Comparison of ENCODE assay signal across 8 cellular contexts in genomic region chr12:79420146-79420618, GRCh38.
DNase-seq lines count a peak whose midpoint lies in the region; ATAC-seq and TF ChIP-seq lines count a peak whose summit lies in the region.

No MANE protein-coding gene starts in this region.

- TF ChIP-seq CTCF in WI38 (IDR thresholded peaks at IDR 0.05; ENCODE audit: low read depth, low read length) (0 out of 2 replicates have a peak, but pooled peaks have one; percentile 16), kidney epithelial cell (IDR thresholded peaks at IDR 0.05; ENCODE audit: insufficient read depth, low read length, poor library complexity, severe bottlenecking) (peak; percentile 54)

- no peaks in the 10 kb centered on the region for H3K27me3 ChIP-seq in kidney epithelial cell (ENCODE audit: control insufficient read depth, insufficient read depth, low read length)

- H3K36me3 ChIP-seq in kidney epithelial cell (ENCODE audit: control insufficient read depth, insufficient read depth, low read length): no peaks in the 10 kb centered on the region

- peaks cover 2% of the 10 kb centered on the region for H3K27me3 Mint-ChIP-seq in activated T-cell treated with anti-CD3 and anti-CD28 coated beads, Interleukin-2, amount 50 U/mL, for 72 hours (ENCODE audit: low read depth)

- H3K4me3 ChIP-seq in WI38 (ENCODE audit: low read depth, low read length) (no peak overlapping the region), kidney epithelial cell (ENCODE audit: low read depth, low read length) (no peak overlapping the region)

- no peaks in the 10 kb centered on the region for H3K9me3 Mint-ChIP-seq in activated T-cell treated with anti-CD3 and anti-CD28 coated beads, Interleukin-2, amount 50 U/mL, for 72 hours

- DNase-seq in COLO829 (ENCODE audit: low spot score) (peak; percentile 34), kidney epithelial cell (ENCODE audit: low read depth) (peak; percentile 73)
- DNase-seq in stimulated activated CD4-positive, alpha-beta T cell treated with anti-CD3 and anti-CD28 coated beads, Interleukin-1b, Interleukin-23, amount 100 ng/mL, for 48 hours: no peak
- DNase-seq in activated T-cell treated with anti-CD3 and anti-CD28 coated beads, Interleukin-2, amount 50 U/mL, for 72 hours: no peak
- DNase-seq in NK-92 treated with Interleukin-12 subunit alpha and Interleukin-12 subunit beta, amount 100 ng/mL, for 24 hours (lab: John Stamatoyannopoulos, UW): no peak

- H3K4me1 Mint-ChIP-seq in activated T-cell treated with anti-CD3 and anti-CD28 coated beads, Interleukin-2, amount 50 U/mL, for 72 hours (ENCODE audit: low read depth): no peaks in the 10 kb centered on the region

- ATAC-seq in HG02981 (IDR thresholded peaks at IDR 0.05; ENCODE audit: unreplicated experiment): peak; percentile 56
- no peak for ATAC-seq in HG02759 (IDR thresholded peaks at IDR 0.05; ENCODE audit: unreplicated experiment)
- ATAC-seq in activated T-cell treated with anti-CD3 and anti-CD28 coated beads, Interleukin-2, amount 50 U/mL, for 72 hours (replicated peaks in 1 of 2): no peak

- H3K27ac Mint-ChIP-seq in activated T-cell treated with anti-CD3 and anti-CD28 coated beads, Interleukin-2, amount 50 U/mL, for 72 hours: no peak overlapping the region

- no peaks in the 10 kb centered on the region for H3K36me3 Mint-ChIP-seq in activated T-cell treated with anti-CD3 and anti-CD28 coated beads, Interleukin-2, amount 50 U/mL, for 72 hours (ENCODE audit: insufficient read depth in 2 of 2)

- H3K4me3 Mint-ChIP-seq in activated T-cell treated with anti-CD3 and anti-CD28 coated beads, Interleukin-2, amount 50 U/mL, for 72 hours: no peak overlapping the region

Comparison
In these comparisons a context has a peak if more than half of its experiments do, and no peak if none do; other contexts are left out.
1. DNase-seq: peak in COLO829 (single experiment) and kidney epithelial cell (single experiment); none in stimulated activated CD4-positive, alpha-beta T cell treated with anti-CD3 and anti-CD28 coated beads, Interleukin-1b, Interleukin-23, amount 100 ng/mL, for 48 hours (single experiment), activated T-cell treated with anti-CD3 and anti-CD28 coated beads, Interleukin-2, amount 50 U/mL, for 72 hours (0 of 2) and NK-92 treated with Interleukin-12 subunit alpha and Interleukin-12 subunit beta, amount 100 ng/mL, for 24 hours (single experiment).